ENCODE assay signal across 22 cellular contexts in genomic region chr12:105980048-105980447, GRCh38.
"Had no signal": no experiment of that assay in that cellular context is flagged by ENCODE, and none has a peak within 500 bp of the region (broad histone marks: within the 10 kb centered on the region; RNA-seq: fewer than 3 reads in every experiment).

No MANE protein-coding gene starts in this region.

- H3K36me3 Mint-ChIP-seq: activated naive CD8-positive, alpha-beta T cell treated with anti-CD3 and anti-CD28 coated beads for 36 hours; naive B cell; stimulated activated memory B cell treated with anti-CD40 and anti-IgM and Interleukin-4, amounts not matched to agents 10 μg/mL and 1 μg/mL and 100 μg/mL, for 72 hours had no signal

- H3K4me3 Mint-ChIP-seq: activated naive CD8-positive, alpha-beta T cell treated with anti-CD3 and anti-CD28 coated beads for 36 hours; central memory CD8-positive, alpha-beta T cell; effector memory CD8-positive, alpha-beta T cell; naive B cell; stimulated activated memory B cell treated with anti-CD40 and anti-IgM and Interleukin-4, amounts not matched to agents 10 μg/mL and 1 μg/mL and 100 μg/mL, for 72 hours had no signal

- H3K4me3 ChIP-seq: breast epithelium, dorsolateral prefrontal cortex, lower lobe of right lung, mucosa of descending colon, right lobe of liver, transverse colon, vagina had no signal

- H3K9me3 Mint-ChIP-seq: activated naive CD8-positive, alpha-beta T cell treated with anti-CD3 and anti-CD28 coated beads for 36 hours; activated T-helper 2 cell treated with anti-CD3 and anti-CD28 coated beads, Interferon-gamma antibody, Interleukin-2, Interleukin-4, amounts not matched to agents 10 μg/mL and 5 μg/mL and 100 μg/mL, durations not matched to agents 14 hours and 24 hours and 36 hours; central memory CD8-positive, alpha-beta T cell; effector memory CD8-positive, alpha-beta T cell; stimulated activated memory B cell treated with anti-CD40 and anti-IgM and Interleukin-4, amounts not matched to agents 10 μg/mL and 1 μg/mL and 100 μg/mL, for 72 hours had no signal

- H3K4me1 Mint-ChIP-seq: activated naive CD8-positive, alpha-beta T cell treated with anti-CD3 and anti-CD28 coated beads for 36 hours; central memory CD8-positive, alpha-beta T cell; naive B cell; stimulated activated memory B cell treated with anti-CD40 and anti-IgM and Interleukin-4, amounts not matched to agents 10 μg/mL and 1 μg/mL and 100 μg/mL, for 72 hours had no signal

- H3K9me3 ChIP-seq: breast epithelium, lower lobe of right lung, mucosa of descending colon, right lobe of liver, transverse colon, vagina had no signal

- H3K27me3 Mint-ChIP-seq: effector memory CD8-positive, alpha-beta T cell; stimulated activated memory B cell treated with anti-CD40 and anti-IgM and Interleukin-4, amounts not matched to agents 10 μg/mL and 1 μg/mL and 100 μg/mL, for 72 hours had no signal

- H3K27ac ChIP-seq: breast epithelium, dorsolateral prefrontal cortex, right lobe of liver, transverse colon, vagina had no signal

- H3K27ac Mint-ChIP-seq: activated naive CD8-positive, alpha-beta T cell treated with anti-CD3 and anti-CD28 coated beads for 36 hours; activated T-helper 2 cell treated with anti-CD3 and anti-CD28 coated beads, Interferon-gamma antibody, Interleukin-2, Interleukin-4, amounts not matched to agents 10 μg/mL and 5 μg/mL and 100 μg/mL, durations not matched to agents 14 hours and 24 hours and 36 hours; effector memory CD8-positive, alpha-beta T cell; naive B cell; stimulated activated memory B cell treated with anti-CD40 and anti-IgM and Interleukin-4, amounts not matched to agents 10 μg/mL and 1 μg/mL and 100 μg/mL, for 72 hours had no signal

- ATAC-seq: effector memory CD8-positive, alpha-beta T cell; esophagus mucosa; lower lobe of right lung; mucosa of descending colon; right lobe of liver; stimulated activated memory B cell treated with anti-CD40 and anti-IgM and Interleukin-4, amounts not matched to agents 10 μg/mL and 1 μg/mL and 100 μg/mL, for 72 hours had no signal

- DNase-seq: activated CD4-positive, alpha-beta T cell treated with anti-CD3 and anti-CD28 coated beads for 1 hour; activated naive CD4-positive, alpha-beta T cell; activated naive CD8-positive, alpha-beta T cell treated with anti-CD3 and anti-CD28 coated beads for 36 hours; activated T-cell treated with anti-CD3 and anti-CD28 coated beads, Interleukin-2, amount 50 U/mL, for 1 hour; dorsolateral prefrontal cortex; effector memory CD8-positive, alpha-beta T cell; foreskin melanocyte; lower lobe of right lung; mesendoderm; mucosa of descending colon; naive B cell; nucleus accumbens; right lobe of liver; small intestine; stimulated activated CD4-positive, alpha-beta T cell treated with anti-CD3 and anti-CD28 coated beads, Interleukin-2, amount 100 ng/mL, for 24 hours; transverse colon had no signal

- H3K4me1 ChIP-seq: breast epithelium, right lobe of liver, transverse colon, vagina had no signal

- H3K27me3 ChIP-seq: breast epithelium, dorsolateral prefrontal cortex, right lobe of liver, transverse colon, vagina had no signal

- H3K36me3 ChIP-seq: breast epithelium, lower lobe of right lung, right lobe of liver, transverse colon, vagina had no signal
